Comparison of ENCODE assay signal across 1 cellular context in the genomic region with DNA sequence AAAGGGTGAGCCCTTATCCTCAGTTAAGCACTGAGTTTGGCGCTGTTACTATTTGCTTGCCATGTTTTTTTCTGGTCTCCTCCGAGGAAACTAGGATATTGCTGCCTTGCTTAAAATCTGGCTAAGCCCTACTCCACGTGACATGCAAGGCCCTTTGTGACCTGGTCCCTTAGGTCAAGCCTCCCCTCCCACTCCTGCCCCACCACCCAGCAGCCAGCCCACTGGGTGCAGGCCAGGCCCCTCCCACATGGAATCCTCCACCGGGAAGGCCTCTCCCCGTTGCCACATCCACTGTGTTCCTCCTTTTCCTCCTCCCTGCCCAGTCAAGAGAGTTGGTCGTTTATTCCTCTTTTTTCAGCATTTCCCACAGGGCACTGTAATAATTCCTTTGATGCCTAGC.
TF ChIP-seq lines count a peak whose summit lies in the region.

No MANE protein-coding gene starts in this region.

TF ChIP-seq in GM12878, 131 proteins besides CTCF, POLR2A, EP300 and RAD21:
- TF ChIP-seq, protein P1, sequence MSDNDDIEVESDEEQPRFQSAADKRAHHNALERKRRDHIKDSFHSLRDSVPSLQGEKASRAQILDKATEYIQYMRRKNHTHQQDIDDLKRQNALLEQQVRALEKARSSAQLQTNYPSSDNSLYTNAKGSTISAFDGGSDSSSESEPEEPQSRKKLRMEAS (IDR thresholded peaks at IDR 0.05; ENCODE audit: low read depth, low read length), result no peak
- TF ChIP-seq ZNF24 (IDR thresholded peaks at IDR 0.05) (no peak), POU2F2 (IDR thresholded peaks at IDR 0.05; ENCODE audit: borderline replicate concordance, low read depth, low read length) (no peak), SIN3A (IDR thresholded peaks at IDR 0.05; ENCODE audit: low read depth, low read length) (no peak), GATAD2B (conservative IDR thresholded peaks at IDR 0.05; ENCODE audit: low read depth) (no peak), STAT3 (IDR thresholded peaks at IDR 0.05; ENCODE audit: low read depth, low read length) (no peak), GABPA (IDR thresholded peaks at IDR 0.05; ENCODE audit: low read depth) (no peak), IKZF2 (IDR thresholded peaks at IDR 0.05) (no peak), TBL1XR1 (IDR thresholded peaks at IDR 0.05; ENCODE audit: low read depth, low read length) (no peak), ASH2L (IDR thresholded peaks at IDR 0.05; ENCODE audit: borderline replicate concordance, low read depth) (no peak), HDAC6 (IDR thresholded peaks at IDR 0.05; ENCODE audit: unreplicated experiment) (no peak), EGR1 (IDR thresholded peaks at IDR 0.05; ENCODE audit: borderline replicate concordance in 1 of 2, low read depth in 2 of 2, low read length in 2 of 2) (no peak), TAF1 (IDR thresholded peaks at IDR 0.05; ENCODE audit: borderline replicate concordance, low read depth, low read length) (no peak), WRNIP1 (IDR thresholded peaks at IDR 0.05; ENCODE audit: borderline replicate concordance, low read depth, low read length) (no peak), CEBPB (IDR thresholded peaks at IDR 0.05; ENCODE audit: borderline replicate concordance in 1 of 2, low read depth in 2 of 2, low read length in 2 of 2) (no peak)
- TF ChIP-seq, protein P2, sequence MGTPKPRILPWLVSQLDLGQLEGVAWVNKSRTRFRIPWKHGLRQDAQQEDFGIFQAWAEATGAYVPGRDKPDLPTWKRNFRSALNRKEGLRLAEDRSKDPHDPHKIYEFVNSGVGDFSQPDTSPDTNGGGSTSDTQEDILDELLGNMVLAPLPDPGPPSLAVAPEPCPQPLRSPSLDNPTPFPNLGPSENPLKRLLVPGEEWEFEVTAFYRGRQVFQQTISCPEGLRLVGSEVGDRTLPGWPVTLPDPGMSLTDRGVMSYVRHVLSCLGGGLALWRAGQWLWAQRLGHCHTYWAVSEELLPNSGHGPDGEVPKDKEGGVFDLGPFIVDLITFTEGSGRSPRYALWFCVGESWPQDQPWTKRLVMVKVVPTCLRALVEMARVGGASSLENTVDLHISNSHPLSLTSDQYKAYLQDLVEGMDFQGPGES (IDR thresholded peaks at IDR 0.05), result no peak
- TF ChIP-seq, protein P3, sequence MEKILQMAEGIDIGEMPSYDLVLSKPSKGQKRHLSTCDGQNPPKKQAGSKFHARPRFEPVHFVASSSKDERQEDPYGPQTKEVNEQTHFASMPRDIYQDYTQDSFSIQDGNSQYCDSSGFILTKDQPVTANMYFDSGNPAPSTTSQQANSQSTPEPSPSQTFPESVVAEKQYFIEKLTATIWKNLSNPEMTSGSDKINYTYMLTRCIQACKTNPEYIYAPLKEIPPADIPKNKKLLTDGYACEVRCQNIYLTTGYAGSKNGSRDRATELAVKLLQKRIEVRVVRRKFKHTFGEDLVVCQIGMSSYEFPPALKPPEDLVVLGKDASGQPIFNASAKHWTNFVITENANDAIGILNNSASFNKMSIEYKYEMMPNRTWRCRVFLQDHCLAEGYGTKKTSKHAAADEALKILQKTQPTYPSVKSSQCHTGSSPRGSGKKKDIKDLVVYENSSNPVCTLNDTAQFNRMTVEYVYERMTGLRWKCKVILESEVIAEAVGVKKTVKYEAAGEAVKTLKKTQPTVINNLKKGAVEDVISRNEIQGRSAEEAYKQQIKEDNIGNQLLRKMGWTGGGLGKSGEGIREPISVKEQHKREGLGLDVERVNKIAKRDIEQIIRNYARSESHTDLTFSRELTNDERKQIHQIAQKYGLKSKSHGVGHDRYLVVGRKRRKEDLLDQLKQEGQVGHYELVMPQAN (conservative IDR thresholded peaks at IDR 0.05), result no peak
- TF ChIP-seq, protein P4, sequence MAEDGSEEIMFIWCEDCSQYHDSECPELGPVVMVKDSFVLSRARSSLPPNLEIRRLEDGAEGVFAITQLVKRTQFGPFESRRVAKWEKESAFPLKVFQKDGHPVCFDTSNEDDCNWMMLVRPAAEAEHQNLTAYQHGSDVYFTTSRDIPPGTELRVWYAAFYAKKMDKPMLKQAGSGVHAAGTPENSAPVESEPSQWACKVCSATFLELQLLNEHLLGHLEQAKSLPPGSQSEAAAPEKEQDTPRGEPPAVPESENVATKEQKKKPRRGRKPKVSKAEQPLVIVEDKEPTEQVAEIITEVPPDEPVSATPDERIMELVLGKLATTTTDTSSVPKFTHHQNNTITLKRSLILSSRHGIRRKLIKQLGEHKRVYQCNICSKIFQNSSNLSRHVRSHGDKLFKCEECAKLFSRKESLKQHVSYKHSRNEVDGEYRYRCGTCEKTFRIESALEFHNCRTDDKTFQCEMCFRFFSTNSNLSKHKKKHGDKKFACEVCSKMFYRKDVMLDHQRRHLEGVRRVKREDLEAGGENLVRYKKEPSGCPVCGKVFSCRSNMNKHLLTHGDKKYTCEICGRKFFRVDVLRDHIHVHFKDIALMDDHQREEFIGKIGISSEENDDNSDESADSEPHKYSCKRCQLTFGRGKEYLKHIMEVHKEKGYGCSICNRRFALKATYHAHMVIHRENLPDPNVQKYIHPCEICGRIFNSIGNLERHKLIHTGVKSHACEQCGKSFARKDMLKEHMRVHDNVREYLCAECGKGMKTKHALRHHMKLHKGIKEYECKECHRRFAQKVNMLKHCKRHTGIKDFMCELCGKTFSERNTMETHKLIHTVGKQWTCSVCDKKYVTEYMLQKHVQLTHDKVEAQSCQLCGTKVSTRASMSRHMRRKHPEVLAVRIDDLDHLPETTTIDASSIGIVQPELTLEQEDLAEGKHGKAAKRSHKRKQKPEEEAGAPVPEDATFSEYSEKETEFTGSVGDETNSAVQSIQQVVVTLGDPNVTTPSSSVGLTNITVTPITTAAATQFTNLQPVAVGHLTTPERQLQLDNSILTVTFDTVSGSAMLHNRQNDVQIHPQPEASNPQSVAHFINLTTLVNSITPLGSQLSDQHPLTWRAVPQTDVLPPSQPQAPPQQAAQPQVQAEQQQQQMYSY (CRISPR knock-in tag; IDR thresholded peaks at IDR 0.05), result no peak
